14 cellular contexts compared by ENCODE assay signal in the genomic region with DNA sequence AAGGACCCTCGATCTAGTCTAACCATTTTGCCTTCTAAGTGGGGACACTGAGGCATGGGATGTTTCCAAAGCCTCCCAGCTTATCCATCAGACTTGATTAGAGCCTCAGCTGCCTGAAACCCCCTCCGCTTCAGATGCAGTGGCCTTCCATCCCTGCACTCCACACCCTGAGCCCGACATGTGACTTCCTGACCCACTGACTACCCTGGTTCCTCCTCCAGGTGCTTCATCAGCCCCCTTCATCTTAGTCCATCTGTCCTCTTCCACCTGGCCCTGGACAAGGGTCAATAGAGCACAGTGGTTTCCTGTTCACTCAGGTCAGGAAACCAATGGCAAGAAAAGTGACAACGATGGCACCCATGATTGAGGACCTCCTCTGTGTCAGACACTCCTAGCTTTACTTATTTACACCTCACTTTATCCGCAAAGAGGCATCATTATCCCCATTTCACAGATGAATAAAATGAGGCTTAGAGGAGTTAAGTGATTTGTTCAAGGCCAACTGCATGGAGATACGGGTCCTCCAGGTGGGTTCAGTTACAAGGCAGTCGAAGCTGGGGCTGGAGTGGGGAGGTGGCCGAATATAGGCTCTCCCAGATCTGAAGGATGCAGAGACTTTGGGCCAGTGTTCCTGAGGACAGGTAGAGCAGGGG.
A peak's percentile ranks its signal among the peaks of the same experiment; 100 is the strongest.
DNase-seq lines count a peak whose midpoint lies in the region; ATAC-seq and TF ChIP-seq lines count a peak whose summit lies in the region.
"Had no signal": no experiment of that assay in that cellular context is flagged by ENCODE, and none has a peak within 500 bp of the region (broad histone marks: within the 10 kb centered on the region; RNA-seq: fewer than 3 reads in every experiment).

No MANE protein-coding gene starts in this region.

- TF ChIP-seq CTCF in A673 (conservative IDR thresholded peaks at IDR 0.05; ENCODE audit: low read depth, low read length) = no peak

- no peaks in the 10 kb centered on the region for H3K36me3 Mint-ChIP-seq in CD8-positive, alpha-beta memory T cell
- peaks cover 1% of the 10 kb centered on the region for H3K36me3 Mint-ChIP-seq in activated CD8-positive, alpha-beta memory T cell treated with anti-CD3 and anti-CD28 coated beads, Interleukin-2, amount 10 ng/mL, durations not matched to agents 7 days and 5 days
- H3K36me3 Mint-ChIP-seq in naive thymus-derived CD4-positive, alpha-beta T cell = peaks cover 0 to 6% (median 0%) of the 10 kb centered on the region in 5 donors

- CTCF ChIA-PET in CD8-positive, alpha-beta memory T cell (lab: Charles Lee) = interaction anchor here (1.0 to 10.2 kb wide), 6 partner anchors 15 to 150 kb away, joined by 3 to 108 read pairs (median 6); no protein-coding TSS in a partner anchor
- CTCF ChIA-PET in activated CD8-positive, alpha-beta memory T cell treated with anti-CD3 and anti-CD28 coated beads, Interleukin-2, amount 10 ng/mL, durations not matched to agents 7 days and 5 days (lab: Charles Lee) = interaction anchor here (0.8 to 5.9 kb wide), 7 partner anchors 8 to 150 kb away, joined by 3 to 40 read pairs (median 5); no protein-coding TSS in a partner anchor
- CTCF ChIA-PET in naive thymus-derived CD4-positive, alpha-beta T cell (lab: Charles Lee) = interaction anchor here (1.0 to 8.1 kb wide), 9 partner anchors 11 to 243 kb away, joined by 4 to 95 read pairs (median 6); no protein-coding TSS in a partner anchor
- CTCF ChIA-PET in A673 (lab: Charles Lee) = no interaction called here

- intact Hi-C loops in naive thymus-derived CD4-positive, alpha-beta T cell (cut with micrococcal nuclease) = loop anchor here (1.0 to 5.0 kb wide), 4 partner anchors 15 to 332 kb away; no protein-coding TSS in a partner anchor
- intact Hi-C loops in A673 (cut with micrococcal nuclease; ENCODE audit: unreplicated experiment) = no loop called here

- DNase-seq in CD8-positive, alpha-beta memory T cell = no peak
- DNase-seq in activated CD8-positive, alpha-beta memory T cell treated with anti-CD3 and anti-CD28 coated beads, Interleukin-2, amount 10 ng/mL, durations not matched to agents 7 days and 5 days = no peak
- DNase-seq in naive thymus-derived CD4-positive, alpha-beta T cell = no peak
- no peak for DNase-seq in NCI-H2107 (lab: John Stamatoyannopoulos, UW)
- no peak for DNase-seq in KG1 (lab: John Stamatoyannopoulos, UW)
- no peak for DNase-seq in germinal center (ENCODE audit: low spot score)
- no peak for DNase-seq in A673 (ENCODE audit: low spot score)
- DNase-seq: HFFc6, NCI-H1092, NCI-H2227 treated with DMSO at 0.1 percent for 48 hours, occipital lobe, SW 1271 had no signal

- H3K27me3 ChIP-seq in CD8-positive, alpha-beta memory T cell (ENCODE audit: insufficient read depth, low read length, poor library complexity, severe bottlenecking) = no peaks in the 10 kb centered on the region
- H3K27me3 ChIP-seq in naive thymus-derived CD4-positive, alpha-beta T cell (ENCODE audit: control insufficient read depth in 2 of 2, insufficient read depth in 2 of 2, low read length in 2 of 2) = no peaks in the 10 kb centered on the region
- H3K27me3 ChIP-seq in A673 (replicated peaks; ENCODE audit: insufficient read depth, low read depth, low read length, poor library complexity) = no peaks in the 10 kb centered on the region

- no TSS peak for BruUV-seq in A673 (replicated peaks; lab: Mats Ljungman, UMichigan)

- H3K9me3 ChIP-seq in CD8-positive, alpha-beta memory T cell (ENCODE audit: low read length) = no peaks in the 10 kb centered on the region
- H3K9me3 ChIP-seq in naive thymus-derived CD4-positive, alpha-beta T cell (ENCODE audit: control insufficient read depth in 2 of 3, low read length in 3 of 3) = no peaks in the 10 kb centered on the region
- no peaks in the 10 kb centered on the region for H3K9me3 ChIP-seq in A673 (ENCODE audit: low read depth, low read length, poor library complexity, severe bottlenecking)

- H3K4me1 Mint-ChIP-seq in CD8-positive, alpha-beta memory T cell = peaks cover 40 to 62% (median 56%) of the 10 kb centered on the region in 3 donors
- H3K4me1 Mint-ChIP-seq in activated CD8-positive, alpha-beta memory T cell treated with anti-CD3 and anti-CD28 coated beads, Interleukin-2, amount 10 ng/mL, durations not matched to agents 7 days and 5 days = peaks cover 41% of the 10 kb centered on the region
- H3K4me1 Mint-ChIP-seq in naive thymus-derived CD4-positive, alpha-beta T cell = peaks cover 40 to 83% (median 69%) of the 10 kb centered on the region in 7 donors

- H3K4me3 ChIP-seq in CD8-positive, alpha-beta memory T cell (ENCODE audit: low read length) = peak overlapping the region; percentile 18
- H3K4me3 ChIP-seq in naive thymus-derived CD4-positive, alpha-beta T cell (ENCODE audit: low read length) = peak overlapping the region; percentile 45
- H3K4me3 ChIP-seq in A673 (ENCODE audit: low read depth, low read length, poor library complexity, severe bottlenecking) = no peak overlapping the region
- H3K4me3 ChIP-seq: dorsolateral prefrontal cortex had no signal

- peak; percentile 4 for ATAC-seq in GM21515 (IDR thresholded peaks at IDR 0.05; ENCODE audit: unreplicated experiment)
- ATAC-seq in activated CD8-positive, alpha-beta memory T cell treated with anti-CD3 and anti-CD28 coated beads, Interleukin-2, amount 10 ng/mL, durations not matched to agents 7 days and 5 days = no peak
- ATAC-seq in naive thymus-derived CD4-positive, alpha-beta T cell = no peak

- H3K27ac Mint-ChIP-seq in CD8-positive, alpha-beta memory T cell = peak overlapping the region; percentile 51 to 96 (median 90)
- H3K27ac Mint-ChIP-seq in activated CD8-positive, alpha-beta memory T cell treated with anti-CD3 and anti-CD28 coated beads, Interleukin-2, amount 10 ng/mL, durations not matched to agents 7 days and 5 days = no peak overlapping the region
- H3K27ac Mint-ChIP-seq in naive thymus-derived CD4-positive, alpha-beta T cell = peak overlapping the region in 6 of 9 donors; percentile 31 to 99 (median 97)
- H3K27ac Mint-ChIP-seq: HFFc6 had no signal

- H3K36me3 ChIP-seq in CD8-positive, alpha-beta memory T cell (ENCODE audit: insufficient read depth, low read length) = no peaks in the 10 kb centered on the region
- no peaks in the 10 kb centered on the region for H3K36me3 ChIP-seq in naive thymus-derived CD4-positive, alpha-beta T cell (ENCODE audit: control insufficient read depth in 2 of 3, insufficient read depth in 3 of 3, low read length in 3 of 3)
- H3K36me3 ChIP-seq in A673 (ENCODE audit: insufficient read depth, low read length, poor library complexity, severe bottlenecking) = no peaks in the 10 kb centered on the region

- POLR2A ChIA-PET in CD8-positive, alpha-beta memory T cell (lab: Charles Lee) = interaction anchor here (0.9 to 1.0 kb wide), 2 partner anchors 14 to 145 kb away, joined by 3 read pairs; no protein-coding TSS in a partner anchor
- POLR2A ChIA-PET in naive thymus-derived CD4-positive, alpha-beta T cell (lab: Charles Lee) = interaction anchor here (0.9 to 8.1 kb wide), 15 partner anchors 10 to 219 kb away, joined by 3 to 84 read pairs (median 5); partner anchors contain the start of gene UBAC2
- POLR2A ChIA-PET in A673 (lab: Charles Lee; ENCODE audit: low non-redundant PET) = no interaction called here

- H3K4me3 Mint-ChIP-seq in CD8-positive, alpha-beta memory T cell = peak overlapping the region; percentile 58 to 91 (median 83)
- peak overlapping the region; percentile 39 for H3K4me3 Mint-ChIP-seq in activated CD8-positive, alpha-beta memory T cell treated with anti-CD3 and anti-CD28 coated beads, Interleukin-2, amount 10 ng/mL, durations not matched to agents 7 days and 5 days
- peak overlapping the region; percentile 75 to 91 (median 88) for H3K4me3 Mint-ChIP-seq in naive thymus-derived CD4-positive, alpha-beta T cell
- H3K4me3 Mint-ChIP-seq: HFFc6 had no signal

- H3K4me1 ChIP-seq in CD8-positive, alpha-beta memory T cell (ENCODE audit: insufficient read depth, low read length) = peaks cover 75% of the 10 kb centered on the region
- peaks cover 19 to 84% of the 10 kb centered on the region in 2 donors for H3K4me1 ChIP-seq in naive thymus-derived CD4-positive, alpha-beta T cell (ENCODE audit: control insufficient read depth in 2 of 2, insufficient read depth in 2 of 2, low read length in 2 of 2)
- peaks cover 5% of the 10 kb centered on the region for H3K4me1 ChIP-seq in A673 (ENCODE audit: insufficient read depth, low read length, poor library complexity, severe bottlenecking)

- H3K27ac ChIP-seq in CD8-positive, alpha-beta memory T cell (ENCODE audit: low read depth, low read length) = no peak overlapping the region
- H3K27ac ChIP-seq in naive thymus-derived CD4-positive, alpha-beta T cell (ENCODE audit: low read depth, low read length) = peak overlapping the region; percentile 70
- H3K27ac ChIP-seq in A673 (ENCODE audit: low read depth, low read length, poor library complexity, severe bottlenecking) = no peak overlapping the region
- H3K27ac ChIP-seq: dorsolateral prefrontal cortex had no signal

- no peaks in the 10 kb centered on the region for H3K9me3 Mint-ChIP-seq in CD8-positive, alpha-beta memory T cell
- H3K9me3 Mint-ChIP-seq in activated CD8-positive, alpha-beta memory T cell treated with anti-CD3 and anti-CD28 coated beads, Interleukin-2, amount 10 ng/mL, durations not matched to agents 7 days and 5 days (ENCODE audit: low read depth) = no peaks in the 10 kb centered on the region
- H3K9me3 Mint-ChIP-seq in naive thymus-derived CD4-positive, alpha-beta T cell = peaks cover 0 to 4% (median 0%) of the 10 kb centered on the region in 11 donors
- H3K9me3 Mint-ChIP-seq: HFFc6 had no signal

- no peaks in the 10 kb centered on the region for H3K27me3 Mint-ChIP-seq in CD8-positive, alpha-beta memory T cell
- H3K27me3 Mint-ChIP-seq in activated CD8-positive, alpha-beta memory T cell treated with anti-CD3 and anti-CD28 coated beads, Interleukin-2, amount 10 ng/mL, durations not matched to agents 7 days and 5 days = no peaks in the 10 kb centered on the region
- H3K27me3 Mint-ChIP-seq in naive thymus-derived CD4-positive, alpha-beta T cell = peaks cover 0 to 4% (median 0%) of the 10 kb centered on the region in 5 donors
